In the genomic region with DNA sequence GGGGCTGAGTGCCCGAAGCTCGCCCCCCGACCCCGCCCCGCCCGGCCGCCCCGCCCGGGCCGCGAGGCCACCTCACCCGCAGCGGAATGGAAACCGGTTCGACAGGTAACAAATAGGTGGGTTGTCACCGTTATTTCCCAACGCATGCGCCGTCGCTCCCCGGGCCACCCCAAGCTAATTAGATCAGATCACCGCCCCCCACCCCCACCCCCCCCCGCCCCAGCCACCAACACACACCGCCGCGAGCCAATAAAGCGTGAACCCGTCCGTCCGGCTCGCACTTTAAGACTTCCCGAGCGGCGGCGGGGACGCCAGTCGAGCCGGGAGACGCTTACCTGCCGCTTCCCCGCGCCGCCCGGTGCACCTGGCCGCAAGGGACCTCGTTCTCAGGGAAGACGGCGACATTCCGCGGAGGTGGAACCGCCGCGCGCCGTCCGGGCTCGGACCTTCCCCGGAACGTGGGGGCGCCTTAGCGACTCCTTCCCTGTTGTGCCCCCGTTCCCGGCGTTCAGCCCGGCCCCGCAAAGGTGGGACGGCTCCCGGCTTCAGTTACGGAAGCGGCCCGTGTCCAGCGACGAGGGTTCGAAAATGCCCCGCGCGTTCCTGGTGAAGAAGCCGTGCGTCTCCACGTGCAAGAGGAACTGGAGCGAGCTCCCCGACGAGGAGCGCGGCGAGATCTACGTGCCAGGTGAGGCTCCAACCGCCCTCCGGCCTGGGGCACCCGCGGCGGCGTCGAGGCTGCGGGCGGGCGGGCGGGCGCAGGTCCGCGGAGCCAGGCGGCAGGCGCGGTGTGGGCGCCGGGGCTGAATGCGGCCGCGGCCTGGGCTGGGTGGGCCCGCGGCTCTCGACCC, we compare ENCODE assay signal across 1 cellular context.
TF ChIP-seq lines count a peak whose summit lies in the region.

A gene (plus strand): TSS at position 278 of the 851 bp plus-strand sequence. CDS start 311 bp downstream, at position 589.

TF ChIP-seq in WTC11, 78 proteins besides CTCF, POLR2A, EP300 and RAD21 (continued from another document and continues in another):
- TF ChIP-seq, protein P1, sequence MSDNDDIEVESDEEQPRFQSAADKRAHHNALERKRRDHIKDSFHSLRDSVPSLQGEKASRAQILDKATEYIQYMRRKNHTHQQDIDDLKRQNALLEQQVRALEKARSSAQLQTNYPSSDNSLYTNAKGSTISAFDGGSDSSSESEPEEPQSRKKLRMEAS (CRISPR knock-in tag; IDR thresholded peaks at IDR 0.05): 0 out of 2 replicates have a peak, but pooled peaks have one; percentile 32
- TF ChIP-seq, protein P2, sequence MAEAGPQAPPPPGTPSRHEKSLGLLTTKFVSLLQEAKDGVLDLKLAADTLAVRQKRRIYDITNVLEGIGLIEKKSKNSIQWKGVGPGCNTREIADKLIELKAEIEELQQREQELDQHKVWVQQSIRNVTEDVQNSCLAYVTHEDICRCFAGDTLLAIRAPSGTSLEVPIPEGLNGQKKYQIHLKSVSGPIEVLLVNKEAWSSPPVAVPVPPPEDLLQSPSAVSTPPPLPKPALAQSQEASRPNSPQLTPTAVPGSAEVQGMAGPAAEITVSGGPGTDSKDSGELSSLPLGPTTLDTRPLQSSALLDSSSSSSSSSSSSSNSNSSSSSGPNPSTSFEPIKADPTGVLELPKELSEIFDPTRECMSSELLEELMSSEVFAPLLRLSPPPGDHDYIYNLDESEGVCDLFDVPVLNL (CRISPR knock-in tag; IDR thresholded peaks at IDR 0.05; ENCODE audit: borderline replicate concordance, low read depth): no peak
- TF ChIP-seq SP1 (CRISPR knock-in tag; conservative IDR thresholded peaks at IDR 0.05) (no peak; the same call in 1 of the 2 replicates), ZNF671 (CRISPR knock-in tag; IDR thresholded peaks at IDR 0.05) (no peak), HMGA2 (CRISPR knock-in tag; IDR thresholded peaks at IDR 0.05) (no peak), SOX15 (CRISPR knock-in tag; IDR thresholded peaks at IDR 0.05) (no peak), FOXK1 (CRISPR knock-in tag; IDR thresholded peaks at IDR 0.05) (no peak), TEAD1 (CRISPR knock-in tag; IDR thresholded peaks at IDR 0.05) (0 out of 2 replicates have a peak, but pooled peaks have one; percentile 36), KAT7 (CRISPR knock-in tag; IDR thresholded peaks at IDR 0.05; ENCODE audit: borderline replicate concordance) (no peak), IRF2 (CRISPR knock-in tag; IDR thresholded peaks at IDR 0.05; ENCODE audit: borderline replicate concordance, low read depth) (no peak), ETV6 (CRISPR knock-in tag; IDR thresholded peaks at IDR 0.05) (no peak), TCF7 (CRISPR knock-in tag; IDR thresholded peaks at IDR 0.05; ENCODE audit: low read depth) (no peak), RORB (CRISPR knock-in tag; IDR thresholded peaks at IDR 0.05) (no peak), NR2C2 (CRISPR knock-in tag; IDR thresholded peaks at IDR 0.05) (no peak), TEAD4 (CRISPR knock-in tag; IDR thresholded peaks at IDR 0.05) (no peak), EMX1 (CRISPR knock-in tag; IDR thresholded peaks at IDR 0.05) (no peak), ZBTB21 (CRISPR knock-in tag; IDR thresholded peaks at IDR 0.05; ENCODE audit: borderline replicate concordance) (no peak), ZNF219 (CRISPR knock-in tag; IDR thresholded peaks at IDR 0.05; ENCODE audit: borderline replicate concordance) (no peak), NFYB (CRISPR knock-in tag; conservative IDR thresholded peaks at IDR 0.05; ENCODE audit: low read depth) (no peak), MXD4 (CRISPR knock-in tag; IDR thresholded peaks at IDR 0.05; ENCODE audit: borderline replicate concordance) (no peak), NR3C1 (CRISPR knock-in tag; conservative IDR thresholded peaks at IDR 0.05; ENCODE audit: low read depth) (no peak), GRHL2 (CRISPR knock-in tag; IDR thresholded peaks at IDR 0.05; ENCODE audit: insufficient replicate concordance, severe bottlenecking) (no peak), FOXJ3 (CRISPR knock-in tag; IDR thresholded peaks at IDR 0.05; ENCODE audit: borderline replicate concordance) (no peak), OVOL2 (CRISPR knock-in tag; IDR thresholded peaks at IDR 0.05; ENCODE audit: borderline replicate concordance) (no peak), TP53 (CRISPR knock-in tag; IDR thresholded peaks at IDR 0.05) (no peak)
- TF ChIP-seq, protein P3, sequence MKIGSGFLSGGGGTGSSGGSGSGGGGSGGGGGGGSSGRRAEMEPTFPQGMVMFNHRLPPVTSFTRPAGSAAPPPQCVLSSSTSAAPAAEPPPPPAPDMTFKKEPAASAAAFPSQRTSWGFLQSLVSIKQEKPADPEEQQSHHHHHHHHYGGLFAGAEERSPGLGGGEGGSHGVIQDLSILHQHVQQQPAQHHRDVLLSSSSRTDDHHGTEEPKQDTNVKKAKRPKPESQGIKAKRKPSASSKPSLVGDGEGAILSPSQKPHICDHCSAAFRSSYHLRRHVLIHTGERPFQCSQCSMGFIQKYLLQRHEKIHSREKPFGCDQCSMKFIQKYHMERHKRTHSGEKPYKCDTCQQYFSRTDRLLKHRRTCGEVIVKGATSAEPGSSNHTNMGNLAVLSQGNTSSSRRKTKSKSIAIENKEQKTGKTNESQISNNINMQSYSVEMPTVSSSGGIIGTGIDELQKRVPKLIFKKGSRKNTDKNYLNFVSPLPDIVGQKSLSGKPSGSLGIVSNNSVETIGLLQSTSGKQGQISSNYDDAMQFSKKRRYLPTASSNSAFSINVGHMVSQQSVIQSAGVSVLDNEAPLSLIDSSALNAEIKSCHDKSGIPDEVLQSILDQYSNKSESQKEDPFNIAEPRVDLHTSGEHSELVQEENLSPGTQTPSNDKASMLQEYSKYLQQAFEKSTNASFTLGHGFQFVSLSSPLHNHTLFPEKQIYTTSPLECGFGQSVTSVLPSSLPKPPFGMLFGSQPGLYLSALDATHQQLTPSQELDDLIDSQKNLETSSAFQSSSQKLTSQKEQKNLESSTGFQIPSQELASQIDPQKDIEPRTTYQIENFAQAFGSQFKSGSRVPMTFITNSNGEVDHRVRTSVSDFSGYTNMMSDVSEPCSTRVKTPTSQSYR (CRISPR knock-in tag; IDR thresholded peaks at IDR 0.05): no peak
- TF ChIP-seq, protein P4, sequence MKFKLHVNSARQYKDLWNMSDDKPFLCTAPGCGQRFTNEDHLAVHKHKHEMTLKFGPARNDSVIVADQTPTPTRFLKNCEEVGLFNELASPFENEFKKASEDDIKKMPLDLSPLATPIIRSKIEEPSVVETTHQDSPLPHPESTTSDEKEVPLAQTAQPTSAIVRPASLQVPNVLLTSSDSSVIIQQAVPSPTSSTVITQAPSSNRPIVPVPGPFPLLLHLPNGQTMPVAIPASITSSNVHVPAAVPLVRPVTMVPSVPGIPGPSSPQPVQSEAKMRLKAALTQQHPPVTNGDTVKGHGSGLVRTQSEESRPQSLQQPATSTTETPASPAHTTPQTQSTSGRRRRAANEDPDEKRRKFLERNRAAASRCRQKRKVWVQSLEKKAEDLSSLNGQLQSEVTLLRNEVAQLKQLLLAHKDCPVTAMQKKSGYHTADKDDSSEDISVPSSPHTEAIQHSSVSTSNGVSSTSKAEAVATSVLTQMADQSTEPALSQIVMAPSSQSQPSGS (CRISPR knock-in tag; IDR thresholded peaks at IDR 0.05; ENCODE audit: borderline replicate concordance, low read depth): no peak
- TF ChIP-seq, protein P5, sequence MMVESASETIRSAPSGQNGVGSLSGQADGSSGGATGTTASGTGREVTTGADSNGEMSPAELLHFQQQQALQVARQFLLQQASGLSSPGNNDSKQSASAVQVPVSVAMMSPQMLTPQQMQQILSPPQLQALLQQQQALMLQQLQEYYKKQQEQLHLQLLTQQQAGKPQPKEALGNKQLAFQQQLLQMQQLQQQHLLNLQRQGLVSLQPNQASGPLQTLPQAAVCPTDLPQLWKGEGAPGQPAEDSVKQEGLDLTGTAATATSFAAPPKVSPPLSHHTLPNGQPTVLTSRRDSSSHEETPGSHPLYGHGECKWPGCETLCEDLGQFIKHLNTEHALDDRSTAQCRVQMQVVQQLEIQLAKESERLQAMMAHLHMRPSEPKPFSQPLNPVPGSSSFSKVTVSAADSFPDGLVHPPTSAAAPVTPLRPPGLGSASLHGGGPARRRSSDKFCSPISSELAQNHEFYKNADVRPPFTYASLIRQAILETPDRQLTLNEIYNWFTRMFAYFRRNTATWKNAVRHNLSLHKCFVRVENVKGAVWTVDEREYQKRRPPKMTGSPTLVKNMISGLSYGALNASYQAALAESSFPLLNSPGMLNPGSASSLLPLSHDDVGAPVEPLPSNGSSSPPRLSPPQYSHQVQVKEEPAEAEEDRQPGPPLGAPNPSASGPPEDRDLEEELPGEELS (CRISPR knock-in tag; IDR thresholded peaks at IDR 0.05): no peak
- TF ChIP-seq, protein P6, sequence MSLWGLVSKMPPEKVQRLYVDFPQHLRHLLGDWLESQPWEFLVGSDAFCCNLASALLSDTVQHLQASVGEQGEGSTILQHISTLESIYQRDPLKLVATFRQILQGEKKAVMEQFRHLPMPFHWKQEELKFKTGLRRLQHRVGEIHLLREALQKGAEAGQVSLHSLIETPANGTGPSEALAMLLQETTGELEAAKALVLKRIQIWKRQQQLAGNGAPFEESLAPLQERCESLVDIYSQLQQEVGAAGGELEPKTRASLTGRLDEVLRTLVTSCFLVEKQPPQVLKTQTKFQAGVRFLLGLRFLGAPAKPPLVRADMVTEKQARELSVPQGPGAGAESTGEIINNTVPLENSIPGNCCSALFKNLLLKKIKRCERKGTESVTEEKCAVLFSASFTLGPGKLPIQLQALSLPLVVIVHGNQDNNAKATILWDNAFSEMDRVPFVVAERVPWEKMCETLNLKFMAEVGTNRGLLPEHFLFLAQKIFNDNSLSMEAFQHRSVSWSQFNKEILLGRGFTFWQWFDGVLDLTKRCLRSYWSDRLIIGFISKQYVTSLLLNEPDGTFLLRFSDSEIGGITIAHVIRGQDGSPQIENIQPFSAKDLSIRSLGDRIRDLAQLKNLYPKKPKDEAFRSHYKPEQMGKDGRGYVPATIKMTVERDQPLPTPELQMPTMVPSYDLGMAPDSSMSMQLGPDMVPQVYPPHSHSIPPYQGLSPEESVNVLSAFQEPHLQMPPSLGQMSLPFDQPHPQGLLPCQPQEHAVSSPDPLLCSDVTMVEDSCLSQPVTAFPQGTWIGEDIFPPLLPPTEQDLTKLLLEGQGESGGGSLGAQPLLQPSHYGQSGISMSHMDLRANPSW (CRISPR knock-in tag; conservative IDR thresholded peaks at IDR 0.05; ENCODE audit: low read depth): no peak
- TF ChIP-seq, protein P7, sequence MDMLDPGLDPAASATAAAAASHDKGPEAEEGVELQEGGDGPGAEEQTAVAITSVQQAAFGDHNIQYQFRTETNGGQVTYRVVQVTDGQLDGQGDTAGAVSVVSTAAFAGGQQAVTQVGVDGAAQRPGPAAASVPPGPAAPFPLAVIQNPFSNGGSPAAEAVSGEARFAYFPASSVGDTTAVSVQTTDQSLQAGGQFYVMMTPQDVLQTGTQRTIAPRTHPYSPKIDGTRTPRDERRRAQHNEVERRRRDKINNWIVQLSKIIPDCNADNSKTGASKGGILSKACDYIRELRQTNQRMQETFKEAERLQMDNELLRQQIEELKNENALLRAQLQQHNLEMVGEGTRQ (CRISPR knock-in tag; IDR thresholded peaks at IDR 0.05): no peak
- TF ChIP-seq, protein P8, sequence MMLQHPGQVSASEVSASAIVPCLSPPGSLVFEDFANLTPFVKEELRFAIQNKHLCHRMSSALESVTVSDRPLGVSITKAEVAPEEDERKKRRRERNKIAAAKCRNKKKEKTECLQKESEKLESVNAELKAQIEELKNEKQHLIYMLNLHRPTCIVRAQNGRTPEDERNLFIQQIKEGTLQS (CRISPR knock-in tag; conservative IDR thresholded peaks at IDR 0.05): no peak
- TF ChIP-seq, protein P9, sequence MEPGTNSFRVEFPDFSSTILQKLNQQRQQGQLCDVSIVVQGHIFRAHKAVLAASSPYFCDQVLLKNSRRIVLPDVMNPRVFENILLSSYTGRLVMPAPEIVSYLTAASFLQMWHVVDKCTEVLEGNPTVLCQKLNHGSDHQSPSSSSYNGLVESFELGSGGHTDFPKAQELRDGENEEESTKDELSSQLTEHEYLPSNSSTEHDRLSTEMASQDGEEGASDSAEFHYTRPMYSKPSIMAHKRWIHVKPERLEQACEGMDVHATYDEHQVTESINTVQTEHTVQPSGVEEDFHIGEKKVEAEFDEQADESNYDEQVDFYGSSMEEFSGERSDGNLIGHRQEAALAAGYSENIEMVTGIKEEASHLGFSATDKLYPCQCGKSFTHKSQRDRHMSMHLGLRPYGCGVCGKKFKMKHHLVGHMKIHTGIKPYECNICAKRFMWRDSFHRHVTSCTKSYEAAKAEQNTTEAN (CRISPR knock-in tag; IDR thresholded peaks at IDR 0.05): no peak
- TF ChIP-seq, protein P10, sequence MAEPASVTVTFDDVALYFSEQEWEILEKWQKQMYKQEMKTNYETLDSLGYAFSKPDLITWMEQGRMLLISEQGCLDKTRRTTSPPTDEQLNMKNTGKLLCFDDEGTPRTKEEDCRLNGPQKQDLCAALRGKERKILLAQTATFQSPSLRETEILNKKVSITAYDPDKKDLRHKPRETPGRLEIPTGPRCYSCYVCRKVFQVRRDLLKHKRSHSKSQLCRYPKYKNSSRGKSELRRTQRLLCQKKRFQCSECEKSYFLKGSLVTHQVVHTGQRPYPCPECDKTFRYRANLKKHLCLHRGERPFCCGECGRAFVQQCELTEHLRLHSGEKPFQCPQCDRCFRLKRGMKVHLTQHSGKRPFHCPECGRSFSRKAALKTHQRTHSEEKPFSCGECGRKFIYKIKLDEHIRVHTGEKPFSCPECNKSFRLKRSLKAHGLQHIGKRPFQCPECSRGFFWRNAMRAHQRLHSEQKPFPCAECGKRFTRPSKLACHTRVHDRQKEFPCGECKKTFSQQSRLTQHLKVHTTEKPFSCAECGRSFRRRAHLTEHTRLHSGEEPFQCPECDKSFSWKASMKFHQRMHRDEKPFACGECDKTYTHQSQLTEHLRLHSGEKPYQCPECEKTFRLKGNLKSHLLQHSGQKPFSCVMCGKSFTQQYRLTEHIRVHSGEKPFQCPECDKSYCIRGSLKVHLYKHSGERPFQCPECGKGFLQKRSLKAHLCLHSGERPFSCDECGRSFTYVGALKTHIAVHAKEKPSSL (CRISPR knock-in tag; conservative IDR thresholded peaks at IDR 0.05): no peak
- TF ChIP-seq, protein P11, sequence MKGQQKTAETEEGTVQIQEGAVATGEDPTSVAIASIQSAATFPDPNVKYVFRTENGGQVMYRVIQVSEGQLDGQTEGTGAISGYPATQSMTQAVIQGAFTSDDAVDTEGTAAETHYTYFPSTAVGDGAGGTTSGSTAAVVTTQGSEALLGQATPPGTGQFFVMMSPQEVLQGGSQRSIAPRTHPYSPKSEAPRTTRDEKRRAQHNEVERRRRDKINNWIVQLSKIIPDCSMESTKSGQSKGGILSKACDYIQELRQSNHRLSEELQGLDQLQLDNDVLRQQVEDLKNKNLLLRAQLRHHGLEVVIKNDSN (CRISPR knock-in tag; IDR thresholded peaks at IDR 0.05): 0 out of 2 replicates have a peak, but pooled peaks have one; percentile 22
- TF ChIP-seq, protein P12, sequence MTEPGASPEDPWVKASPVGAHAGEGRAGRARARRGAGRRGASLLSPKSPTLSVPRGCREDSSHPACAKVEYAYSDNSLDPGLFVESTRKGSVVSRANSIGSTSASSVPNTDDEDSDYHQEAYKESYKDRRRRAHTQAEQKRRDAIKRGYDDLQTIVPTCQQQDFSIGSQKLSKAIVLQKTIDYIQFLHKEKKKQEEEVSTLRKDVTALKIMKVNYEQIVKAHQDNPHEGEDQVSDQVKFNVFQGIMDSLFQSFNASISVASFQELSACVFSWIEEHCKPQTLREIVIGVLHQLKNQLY (CRISPR knock-in tag; IDR thresholded peaks at IDR 0.05): no peak
